11 cellular contexts compared by ENCODE assay signal in the genomic region with DNA sequence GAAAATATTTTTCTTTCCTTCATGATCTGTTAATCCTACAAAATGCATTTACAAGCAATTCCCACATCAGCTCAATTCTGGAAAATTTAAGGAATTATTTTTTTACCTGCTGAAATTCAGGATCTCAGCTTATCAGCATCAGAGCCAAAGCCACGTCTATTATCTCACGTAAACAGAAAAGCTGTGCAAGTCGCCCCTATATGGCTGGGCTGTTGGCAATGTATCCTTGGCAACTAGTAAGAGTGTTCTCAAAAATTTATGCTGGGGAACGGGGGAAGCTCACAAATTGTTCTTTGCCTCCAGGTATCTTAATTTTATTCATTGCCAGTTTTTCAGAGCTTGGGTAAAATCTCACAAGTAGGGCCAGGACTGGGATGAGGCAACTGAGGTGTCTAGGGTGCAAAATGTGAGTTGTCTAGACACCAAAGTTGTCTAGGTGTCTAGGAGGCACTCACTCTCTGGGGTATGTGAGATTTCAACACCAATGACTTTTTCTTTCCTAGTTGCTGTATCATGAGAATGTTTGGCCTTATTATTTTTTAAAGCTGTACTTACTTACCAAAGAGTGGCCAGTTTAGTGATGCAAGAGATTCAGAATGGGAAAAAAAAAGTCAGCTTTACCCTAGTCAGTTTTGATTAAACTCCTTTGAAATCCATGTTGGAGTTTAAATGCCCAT. TPM values are rescaled to one million over a fixed set of nuclear protein-coding genes. Genes with fewer than 3 reads are reported as not detected.
DNase-seq lines count a peak whose midpoint lies in the region; ATAC-seq and TF ChIP-seq lines count a peak whose summit lies in the region.
"Had no signal": no experiment of that assay in that cellular context is flagged by ENCODE, and none has a peak within 500 bp of the region (broad histone marks: within the 10 kb centered on the region; RNA-seq: fewer than 3 reads in every experiment).

No MANE protein-coding gene starts in this region.

- H3K4me1 ChIP-seq in adipocyte (ENCODE audit: control insufficient read depth, insufficient read depth, low read length) = peaks cover 23% of the 10 kb centered on the region
- H3K4me1 ChIP-seq in thoracic aorta (ENCODE audit: control insufficient read depth in 1 of 2, low read depth in 2 of 2) = peaks cover 0 to 11% of the 10 kb centered on the region in 2 donors

- peak overlapping the region; percentile 84 for H3K9ac ChIP-seq in adipocyte (ENCODE audit: low read length)

- no peak for ATAC-seq in thoracic aorta (ENCODE audit: insufficient number of reproducible peaks, low FRiP score, low read depth)
- no peak for ATAC-seq in esophagus mucosa
- ATAC-seq in T-helper 17 cell = no peak

- H3K4me1 Mint-ChIP-seq in activated CD4-positive, alpha-beta T cell treated with anti-CD3 and anti-CD28 coated beads, Interleukin-2, amount 10 ng/mL, durations not matched to agents 24 days and 14 days = peaks cover 6% of the 10 kb centered on the region
- peaks cover 6% of the 10 kb centered on the region for H3K4me1 Mint-ChIP-seq in T-helper 17 cell

- H3K9me3 ChIP-seq in adipocyte (ENCODE audit: control insufficient read depth, low read length) (no peaks in the 10 kb centered on the region), thoracic aorta (no peaks in the 10 kb centered on the region), T-helper 17 cell (ENCODE audit: control insufficient read depth, low read length, poor library complexity, severe bottlenecking) (no peaks in the 10 kb centered on the region)
- H3K9me3 ChIP-seq: transverse colon had no signal

- no peaks in the 10 kb centered on the region for H3K36me3 Mint-ChIP-seq in activated CD4-positive, alpha-beta T cell treated with anti-CD3 and anti-CD28 coated beads, Interleukin-2, amount 10 ng/mL, durations not matched to agents 24 days and 14 days (ENCODE audit: low read depth)
- H3K36me3 Mint-ChIP-seq in T-helper 17 cell (ENCODE audit: low read depth) = no peaks in the 10 kb centered on the region

- DNase-seq in activated CD4-positive, alpha-beta T cell treated with anti-CD3 and anti-CD28 coated beads, Interleukin-2, amount 10 ng/mL, durations not matched to agents 24 days and 14 days = no peak
- DNase-seq in activated CD4-positive, alpha-beta T cell treated with anti-CD3 and anti-CD28 coated beads for 4 hours = no peak
- DNase-seq in adipocyte (ENCODE audit: low read depth) (peak; percentile 77), fibroblast of villous mesenchyme (ENCODE audit: low read depth) (peak; percentile 17), thoracic aorta (ENCODE audit: low spot score) (no peak), G401 (ENCODE audit: low spot score) (no peak), T-helper 17 cell (no peak)
- DNase-seq: NCI-H2081 treated with DMSO at 0.1 percent for 48 hours had no signal

- H3K4me3 ChIP-seq in adipocyte (ENCODE audit: low read length) (peak overlapping the region; percentile 77), fibroblast of villous mesenchyme (ENCODE audit: low read depth, low read length) (no peak overlapping the region), thoracic aorta (peak overlapping the region; percentile 57)

- peak overlapping the region; percentile 61 for H3K4me3 Mint-ChIP-seq in activated CD4-positive, alpha-beta T cell treated with anti-CD3 and anti-CD28 coated beads, Interleukin-2, amount 10 ng/mL, durations not matched to agents 24 days and 14 days
- H3K4me3 Mint-ChIP-seq in T-helper 17 cell = no peak overlapping the region
- H3K4me3 Mint-ChIP-seq: activated B cell treated with CpG ODN at 0.5 μM for 24 hours had no signal

- H3K27ac Mint-ChIP-seq in activated CD4-positive, alpha-beta T cell treated with anti-CD3 and anti-CD28 coated beads, Interleukin-2, amount 10 ng/mL, durations not matched to agents 24 days and 14 days = no peak overlapping the region
- no peak overlapping the region for H3K27ac Mint-ChIP-seq in T-helper 17 cell
- H3K27ac Mint-ChIP-seq: activated B cell treated with CpG ODN at 0.5 μM for 24 hours had no signal

- TF ChIP-seq CTCF in fibroblast of villous mesenchyme (IDR thresholded peaks at IDR 0.05; ENCODE audit: insufficient read depth, low read depth, low read length) = no peak
- no peak for TF ChIP-seq CTCF in thoracic aorta (IDR thresholded peaks at IDR 0.05)

- in situ Hi-C loops in G401 (cut with HindIII; ENCODE audit: low sequenced_read_pairs) = no loop called here

- intact Hi-C loops in activated CD4-positive, alpha-beta T cell treated with anti-CD3 and anti-CD28 coated beads, Interleukin-2, amount 10 ng/mL, durations not matched to agents 24 days and 14 days (cut with micrococcal nuclease) = no loop called here

- no peak overlapping the region for H3K27ac ChIP-seq in thoracic aorta

- peaks cover 13% of the 10 kb centered on the region for H3K27me3 Mint-ChIP-seq in activated CD4-positive, alpha-beta T cell treated with anti-CD3 and anti-CD28 coated beads, Interleukin-2, amount 10 ng/mL, durations not matched to agents 24 days and 14 days
- H3K27me3 Mint-ChIP-seq in T-helper 17 cell = peaks cover 15% of the 10 kb centered on the region

- no peaks in the 10 kb centered on the region for H3K27me3 ChIP-seq in adipocyte (replicated peaks; ENCODE audit: control insufficient read depth, insufficient read depth, low read length)
- no peaks in the 10 kb centered on the region for H3K27me3 ChIP-seq in thoracic aorta (replicated peaks; ENCODE audit: insufficient read depth)

- H3K9me3 Mint-ChIP-seq in activated CD4-positive, alpha-beta T cell treated with anti-CD3 and anti-CD28 coated beads, Interleukin-2, amount 10 ng/mL, durations not matched to agents 24 days and 14 days = no peaks in the 10 kb centered on the region
- H3K9me3 Mint-ChIP-seq: activated B cell treated with CpG ODN at 0.5 μM for 24 hours had no signal

- H3K36me3 ChIP-seq in adipocyte (ENCODE audit: control insufficient read depth, insufficient read depth, low read length, severe bottlenecking) (no peaks in the 10 kb centered on the region), thoracic aorta (no peaks in the 10 kb centered on the region)
- H3K36me3 ChIP-seq: transverse colon had no signal

RNA-seq across cellular contexts. Expression of a gene that starts 5.1 kb away (rescaled TPM):
- 0.77 and 1.3 TPM in 2 replicates for total RNA-seq in activated CD4-positive, alpha-beta T cell treated with anti-CD3 and anti-CD28 coated beads, Interleukin-2, amount 10 ng/mL, durations not matched to agents 24 days and 14 days
- total RNA-seq in fibroblast of villous mesenchyme = 1.9 and 2.2 TPM in 2 replicates
- total RNA-seq in thoracic aorta = 1 to 10 TPM; 2.8 to 3.0 TPM
- 25.1 TPM for total RNA-seq in esophagus mucosa
- 16.6 and 37.4 TPM in 2 replicates for total RNA-seq in G401 (2014; rRNA removed; shearing (Covaris generic))
- 1 to 10 TPM in 1 of 2 donors, under 1 TPM in 1; 0.70 to 1.1 TPM for total RNA-seq in T-helper 17 cell

RNA-seq across cellular contexts. Expression of a gene that starts 19.3 kb away (rescaled TPM):
- total RNA-seq in activated CD4-positive, alpha-beta T cell treated with anti-CD3 and anti-CD28 coated beads, Interleukin-2, amount 10 ng/mL, durations not matched to agents 24 days and 14 days = 136 and 140 TPM in 2 replicates
- 156 and 175 TPM in 2 replicates for total RNA-seq in fibroblast of villous mesenchyme
- 10 to 100 TPM; 68.5 to 96.4 TPM for total RNA-seq in thoracic aorta
- total RNA-seq in esophagus mucosa = 52.4 TPM
- total RNA-seq in G401 (2014; rRNA removed; shearing (Covaris generic)) = 142 and 176 TPM in 2 replicates
- total RNA-seq in T-helper 17 cell = 10 to 100 TPM; 37.9 to 52.6 TPM

RNA-seq across cellular contexts. Expression of a gene that starts 41.9 kb away (rescaled TPM):
- not detected in 2 replicates for total RNA-seq in activated CD4-positive, alpha-beta T cell treated with anti-CD3 and anti-CD28 coated beads, Interleukin-2, amount 10 ng/mL, durations not matched to agents 24 days and 14 days
- total RNA-seq in fibroblast of villous mesenchyme = under 0.01 TPM in 1 of 2 replicates, not detected in the other
- total RNA-seq in thoracic aorta = under 1 TPM in 1 of 2 donors, not detected in 1; 0.85 TPM
- not detected for total RNA-seq in esophagus mucosa
- total RNA-seq in G401 (2014; rRNA removed; shearing (Covaris generic)) = 0.58 and 4.6 TPM in 2 replicates
- total RNA-seq in T-helper 17 cell = not detected
- total RNA-seq: activated B cell treated with CpG ODN at 0.5 μM for 24 hours had no signal

Comparison
In these comparisons a context has a peak if more than half of its experiments do, and no peak if none do; other contexts are left out.
1. DNase-seq: peak in adipocyte (single experiment) and fibroblast of villous mesenchyme (single experiment); none in activated CD4-positive, alpha-beta T cell treated with anti-CD3 and anti-CD28 coated beads, Interleukin-2, amount 10 ng/mL, durations not matched to agents 24 days and 14 days (single experiment), activated CD4-positive, alpha-beta T cell treated with anti-CD3 and anti-CD28 coated beads for 4 hours (0 of 2), thoracic aorta (single experiment), G401 (single experiment) and T-helper 17 cell (0 of 3).